ENCODE assay signal across 24 cellular contexts in the genomic region with DNA sequence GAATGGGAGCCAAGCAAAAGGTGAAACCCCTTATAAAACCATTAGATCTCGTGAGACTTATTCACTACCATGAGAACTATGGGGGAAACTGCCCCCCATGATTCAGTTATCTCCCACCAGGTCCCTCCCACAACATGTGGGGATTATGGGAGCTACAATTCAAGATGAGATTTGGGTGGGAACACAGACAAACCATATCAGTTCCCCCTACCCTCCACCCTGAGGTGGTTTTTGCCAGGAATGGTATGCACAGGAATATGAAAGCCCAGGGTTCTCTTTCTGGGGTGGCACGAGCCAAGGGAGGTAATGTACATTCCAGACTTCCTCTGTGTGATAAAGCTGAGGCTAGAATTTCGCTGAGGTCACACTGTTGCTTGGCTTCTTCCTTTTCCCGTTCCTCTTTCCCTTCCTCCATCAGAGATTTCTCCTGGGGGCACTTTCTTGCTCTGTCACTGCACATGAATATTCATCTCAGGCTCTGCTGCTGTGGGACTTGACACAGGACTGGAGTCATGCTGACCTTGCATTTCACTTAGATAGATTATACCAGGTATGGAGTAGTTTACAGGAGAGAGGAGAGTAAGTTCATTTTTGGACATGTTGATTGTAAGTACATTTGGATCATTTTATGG.
"Had no signal": no experiment of that assay in that cellular context is flagged by ENCODE, and none has a peak within 500 bp of the region (broad histone marks: within the 10 kb centered on the region; RNA-seq: fewer than 3 reads in every experiment).

No MANE protein-coding gene starts in this region.

- DNase-seq: effector memory CD8-positive, alpha-beta T cell; esophagus squamous epithelium; foreskin fibroblast; immature natural killer cell; left ventricle myocardium superior; mesenchymal stem cell; naive thymus-derived CD4-positive, alpha-beta T cell; nephron progenitor cell; posterior cingulate gyrus; sigmoid colon; stimulated activated CD4-positive, alpha-beta T cell treated with anti-CD3 and anti-CD28 coated beads, Interleukin-2, amount 100 ng/mL, for 24 hours; stimulated activated CD4-positive, alpha-beta T cell treated with anti-CD3 and anti-CD28 coated beads, Interleukin-4, amount 100 ng/mL, for 4 hours; stimulated activated naive B cell treated with anti-CD40 and anti-IgM and Interleukin-4, amounts not matched to agents 10 μg/mL and 1 μg/mL and 100 μg/mL, for 72 hours; stimulated activated naive CD8-positive, alpha-beta T cell treated with anti-CD3 and anti-CD28 coated beads, Interleukin-15, amount 100 ng/mL, for 72 hours; testis had no signal

- H3K4me3 Mint-ChIP-seq: dendritic cell treated with granulocyte-macrophage colony-stimulating factor and Interleukin-4, amounts not matched to agents 40 ng/mL and 50 ng/mL, for 4 days; effector memory CD8-positive, alpha-beta T cell; immature natural killer cell; naive thymus-derived CD4-positive, alpha-beta T cell; nephron progenitor cell; stimulated activated naive B cell treated with anti-CD40 and anti-IgM and Interleukin-4, amounts not matched to agents 10 μg/mL and 1 μg/mL and 100 μg/mL, for 72 hours; stimulated activated naive CD8-positive, alpha-beta T cell treated with anti-CD3 and anti-CD28 coated beads, Interleukin-15, amount 100 ng/mL, for 72 hours had no signal

- H3K27me3 ChIP-seq: gastroesophageal sphincter, neutrophil, right atrium auricular region, sigmoid colon, testis, tibial nerve had no signal

- H3K36me3 ChIP-seq: esophagus squamous epithelium, gastroesophageal sphincter, neutrophil, right atrium auricular region, sigmoid colon, tibial nerve had no signal

- ATAC-seq: effector memory CD8-positive, alpha-beta T cell; gastroesophageal sphincter; left ventricle myocardium superior; naive thymus-derived CD4-positive, alpha-beta T cell; stimulated activated naive B cell treated with anti-CD40 and anti-IgM and Interleukin-4, amounts not matched to agents 10 μg/mL and 1 μg/mL and 100 μg/mL, for 72 hours; stimulated activated naive CD8-positive, alpha-beta T cell treated with anti-CD3 and anti-CD28 coated beads, Interleukin-15, amount 100 ng/mL, for 72 hours had no signal

- H3K9me3 Mint-ChIP-seq: nephron progenitor cell had no signal

- H3K9me3 ChIP-seq: gastroesophageal sphincter, right atrium auricular region, sigmoid colon, testis had no signal

- H3K27ac Mint-ChIP-seq: dendritic cell treated with granulocyte-macrophage colony-stimulating factor and Interleukin-4, amounts not matched to agents 40 ng/mL and 50 ng/mL, for 4 days; effector memory CD8-positive, alpha-beta T cell; immature natural killer cell; naive thymus-derived CD4-positive, alpha-beta T cell; nephron progenitor cell; stimulated activated naive B cell treated with anti-CD40 and anti-IgM and Interleukin-4, amounts not matched to agents 10 μg/mL and 1 μg/mL and 100 μg/mL, for 72 hours; stimulated activated naive CD8-positive, alpha-beta T cell treated with anti-CD3 and anti-CD28 coated beads, Interleukin-15, amount 100 ng/mL, for 72 hours had no signal

- FAIRE-seq: colon, keratinocyte had no signal

- H3K4me1 ChIP-seq: esophagus squamous epithelium, right atrium auricular region, testis, tibial nerve had no signal

- H3K27ac ChIP-seq: esophagus squamous epithelium, gastroesophageal sphincter, neutrophil, right atrium auricular region, skin epidermis, testis, tibial nerve had no signal

- H3K27me3 Mint-ChIP-seq: dendritic cell treated with granulocyte-macrophage colony-stimulating factor and Interleukin-4, amounts not matched to agents 40 ng/mL and 50 ng/mL, for 4 days; effector memory CD8-positive, alpha-beta T cell; stimulated activated naive CD8-positive, alpha-beta T cell treated with anti-CD3 and anti-CD28 coated beads, Interleukin-15, amount 100 ng/mL, for 72 hours had no signal

- H3K4me1 Mint-ChIP-seq: immature natural killer cell; naive thymus-derived CD4-positive, alpha-beta T cell; stimulated activated naive B cell treated with anti-CD40 and anti-IgM and Interleukin-4, amounts not matched to agents 10 μg/mL and 1 μg/mL and 100 μg/mL, for 72 hours; stimulated activated naive CD8-positive, alpha-beta T cell treated with anti-CD3 and anti-CD28 coated beads, Interleukin-15, amount 100 ng/mL, for 72 hours had no signal

- H3K36me3 Mint-ChIP-seq: immature natural killer cell; naive thymus-derived CD4-positive, alpha-beta T cell; stimulated activated naive B cell treated with anti-CD40 and anti-IgM and Interleukin-4, amounts not matched to agents 10 μg/mL and 1 μg/mL and 100 μg/mL, for 72 hours had no signal

- H3K4me3 ChIP-seq: esophagus squamous epithelium, gastroesophageal sphincter, lung, right atrium auricular region, sigmoid colon, skin epidermis, testis, tibial nerve had no signal
